18 cellular contexts compared by ENCODE assay signal in the genomic region with DNA sequence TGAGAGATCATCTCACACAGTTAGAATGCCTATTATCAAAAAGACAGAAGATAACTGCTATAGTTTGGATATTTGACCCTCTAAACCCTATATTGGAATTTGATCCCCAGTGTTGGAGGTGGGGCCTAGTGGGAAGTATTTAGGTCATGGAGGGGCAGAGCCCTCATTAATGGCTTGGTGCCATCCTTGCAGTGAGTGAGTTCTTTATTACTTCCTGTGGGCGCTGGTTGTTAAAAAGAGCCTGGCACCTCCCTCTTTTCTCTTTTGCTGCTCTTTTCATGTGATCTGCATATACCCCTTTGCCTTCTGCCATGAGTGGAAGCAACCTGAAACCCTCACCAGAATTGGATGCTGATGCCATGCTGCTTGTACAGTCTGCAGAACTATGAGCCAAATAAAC.
DNase-seq lines count a peak whose midpoint lies in the region; ATAC-seq and TF ChIP-seq lines count a peak whose summit lies in the region.
"Had no signal": no experiment of that assay in that cellular context is flagged by ENCODE, and none has a peak within 500 bp of the region (broad histone marks: within the 10 kb centered on the region; RNA-seq: fewer than 3 reads in every experiment).

No MANE protein-coding gene starts in this region.

- no peaks in the 10 kb centered on the region for H3K4me1 ChIP-seq in thyroid gland
- H3K4me1 ChIP-seq: Caco-2 had no signal

- no peak for TF ChIP-seq CTCF in thyroid gland (IDR thresholded peaks at IDR 0.05)

- H3K27me3 ChIP-seq in thyroid gland = no peaks in the 10 kb centered on the region

- peak; percentile 10 for DNase-seq in Daoy (ENCODE audit: low read depth)
- peak; percentile 50 for DNase-seq in HT1080 (ENCODE audit: low read depth)
- DNase-seq in RPMI7951 (ENCODE audit: low read depth) = peak; percentile 1
- peak; percentile 11 for DNase-seq in foreskin melanocyte
- no peak for DNase-seq in thyroid gland
- no peak for DNase-seq in NOMO-1 (lab: John Stamatoyannopoulos, UW; ENCODE audit: unreplicated experiment in 2 of 2)
- no peak for DNase-seq in GOT3 (lab: John Stamatoyannopoulos, UW)
- DNase-seq: ACHN, AML-193, Caco-2, DMS153, NCI-H187, NCI-H2171, NCI-H446, NCI-H774, PC-9 had no signal

- 82 to 84% methylated on average over 1 of the region's 1 CpG for WGBS in thyroid gland, 2 donors

- TF ChIP-seq POLR2A in thyroid gland (IDR thresholded peaks at IDR 0.05) = no peak

- intact Hi-C loops in thyroid gland (cut with DNase I) = no loop called here

- no peak for ATAC-seq in GM21786 (IDR thresholded peaks at IDR 0.05; ENCODE audit: unreplicated experiment)

- H3K27ac ChIP-seq in thyroid gland = no peak overlapping the region
- H3K27ac ChIP-seq: PC-9, SK-N-MC had no signal

- no peaks in the 10 kb centered on the region for H3K9me3 ChIP-seq in thyroid gland
- H3K9me3 ChIP-seq: Caco-2 had no signal

- H3K36me3 ChIP-seq in thyroid gland = no peaks in the 10 kb centered on the region

- no peak overlapping the region for H3K4me3 ChIP-seq in thyroid gland (replicated peaks in 1 of 3)
- H3K4me3 ChIP-seq: PC-9, SK-N-MC had no signal

Comparison
In these comparisons a context has a peak if more than half of its experiments do, and no peak if none do; other contexts are left out.
1. DNase-seq: peak in Daoy (single experiment), HT1080 (single experiment), RPMI7951 (single experiment) and foreskin melanocyte (single experiment); none in thyroid gland (0 of 2), NOMO-1 (0 of 2) and GOT3 (single experiment).